In the genomic region with DNA sequence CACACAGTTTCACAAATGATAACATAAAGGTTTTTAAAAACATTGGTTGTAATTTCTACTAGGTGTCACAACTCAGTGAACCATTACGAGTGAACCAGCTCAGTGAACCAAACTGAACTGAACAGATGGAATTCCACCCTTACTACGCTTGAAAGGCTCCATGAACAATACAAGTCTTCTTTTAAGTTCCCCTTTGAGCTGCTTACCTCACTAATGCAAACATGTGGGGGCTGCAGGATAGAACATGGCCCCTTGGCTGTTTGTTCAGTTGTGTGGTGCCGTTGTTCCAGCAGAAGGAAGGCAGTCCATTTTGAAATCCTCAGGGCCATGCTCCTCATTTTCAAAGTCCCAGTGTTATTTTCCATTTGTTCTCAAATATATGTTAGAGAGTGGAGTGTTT, we compare ENCODE assay signal across 9 cellular contexts. TPM values are rescaled to one million over a fixed set of nuclear protein-coding genes. Genes with fewer than 3 reads are reported as not detected.
DNase-seq lines count a peak whose midpoint lies in the region; ATAC-seq lines count a peak whose summit lies in the region.
"Had no signal": no experiment of that assay in that cellular context is flagged by ENCODE, and none has a peak within 500 bp of the region (broad histone marks: within the 10 kb centered on the region; RNA-seq: fewer than 3 reads in every experiment).

No MANE protein-coding gene starts in this region.

- peak; percentile 30 for DNase-seq in NCI-H510A treated with DMSO at 0.1 percent for 48 hours (lab: John Stamatoyannopoulos, UW)
- peak; percentile 60 for DNase-seq in retina
- no peak for DNase-seq in effector memory CD4-positive, alpha-beta T cell
- no peak for DNase-seq in aorta
- DNase-seq in NCI-H446 (lab: John Stamatoyannopoulos, UW) = no peak
- DNase-seq: NCI-H2081 had no signal

- no peaks in the 10 kb centered on the region for H3K4me1 ChIP-seq in effector memory CD4-positive, alpha-beta T cell (ENCODE audit: control insufficient read depth, insufficient read depth, low read length, poor library complexity, severe bottlenecking)
- no peaks in the 10 kb centered on the region for H3K4me1 ChIP-seq in aorta (ENCODE audit: control insufficient read depth in 1 of 2, insufficient read depth in 2 of 2, low read length in 2 of 2)

- ATAC-seq in GM19351 (IDR thresholded peaks at IDR 0.05; ENCODE audit: unreplicated experiment) = peak; percentile 86
- ATAC-seq in HG02885 (IDR thresholded peaks at IDR 0.05; ENCODE audit: poor library complexity, unreplicated experiment) = peak; percentile 95
- no peak for ATAC-seq in aorta (ENCODE audit: low FRiP score)

- no peaks in the 10 kb centered on the region for H3K27me3 ChIP-seq in effector memory CD4-positive, alpha-beta T cell (replicated peaks; ENCODE audit: control insufficient read depth, insufficient read depth, low read length, poor library complexity, severe bottlenecking)
- no peaks in the 10 kb centered on the region for H3K27me3 ChIP-seq in aorta (ENCODE audit: control insufficient read depth in 1 of 2, insufficient read depth in 2 of 2, low read length in 1 of 2)

- H3K36me3 ChIP-seq in effector memory CD4-positive, alpha-beta T cell (ENCODE audit: control insufficient read depth, insufficient read depth, low read length) = no peaks in the 10 kb centered on the region
- H3K36me3 ChIP-seq in aorta (ENCODE audit: control insufficient read depth in 1 of 2, insufficient read depth in 2 of 2, low read length in 1 of 2) = no peaks in the 10 kb centered on the region

- 16 to 23% methylated on average over 3 of the region's 3 CpGs for WGBS in aorta, 2 donors

- H3K9me3 ChIP-seq in effector memory CD4-positive, alpha-beta T cell (ENCODE audit: control insufficient read depth, low read length) = no peaks in the 10 kb centered on the region
- H3K9me3 ChIP-seq in aorta (ENCODE audit: control insufficient read depth, low read length) = peaks cover 1% of the 10 kb centered on the region

- no peak overlapping the region for H3K27ac ChIP-seq in effector memory CD4-positive, alpha-beta T cell (ENCODE audit: insufficient read depth, low read length, poor library complexity, severe bottlenecking)
- no peak overlapping the region for H3K27ac ChIP-seq in aorta (ENCODE audit: low read depth in 1 of 2, low read length in 2 of 2)

- intact Hi-C loops in aorta (cut with DNase I) = no loop called here

- H3K4me3 ChIP-seq in effector memory CD4-positive, alpha-beta T cell (ENCODE audit: insufficient read depth, low read depth, low read length, poor library complexity, severe bottlenecking) = no peak overlapping the region
- H3K4me3 ChIP-seq in aorta (ENCODE audit: low read length in 2 of 2) = no peak overlapping the region

RNA-seq across cellular contexts. Expression of a gene that starts 30.7 kb away (rescaled TPM):
- under 1 TPM; 0.09 to 0.36 TPM for total RNA-seq in aorta
- polyA plus RNA-seq in aorta = not detected
- total RNA-seq: bronchial epithelial cell had no signal

Comparison
In these comparisons a context has a peak if more than half of its experiments do, and no peak if none do; other contexts are left out.
1. DNase-seq: peak in NCI-H510A treated with DMSO at 0.1 percent for 48 hours (single experiment) and retina (single experiment); none in effector memory CD4-positive, alpha-beta T cell (0 of 3), aorta (0 of 2) and NCI-H446 (0 of 2).